In the genomic region with DNA sequence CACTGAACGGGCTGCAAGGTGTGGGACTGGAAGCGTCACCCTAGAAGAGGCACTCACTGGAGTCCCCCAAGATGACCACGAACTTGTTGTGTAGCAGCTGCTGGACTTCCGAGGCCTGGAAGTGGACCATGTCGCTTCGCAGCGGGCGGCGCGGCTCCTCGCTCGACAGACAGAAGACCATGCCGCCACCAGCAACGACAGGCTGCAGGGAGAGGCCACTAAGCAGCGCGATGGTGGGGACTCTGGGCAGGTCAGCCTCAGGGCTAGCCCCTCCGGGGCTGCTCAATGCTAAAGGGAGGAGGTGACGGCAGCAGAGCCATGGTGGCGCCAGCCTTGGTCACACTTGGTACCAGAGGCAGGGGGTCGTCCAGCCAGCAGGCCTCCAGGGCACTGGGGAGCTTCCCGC, we compare ENCODE assay signal across 8 cellular contexts.
DNase-seq lines count a peak whose midpoint lies in the region; ATAC-seq and TF ChIP-seq lines count a peak whose summit lies in the region.

No MANE protein-coding gene starts in this region.

- peaks cover 3% of the 10 kb centered on the region for H3K9me3 Mint-ChIP-seq in stimulated activated naive CD8-positive, alpha-beta T cell treated with anti-CD3 and anti-CD28 coated beads, Interleukin-15, Interleukin-2, amounts not matched to agents 100 ng/mL and 50 ng/mL, for 24 hours

- no peak for TF ChIP-seq CTCF in cardiac fibroblast (IDR thresholded peaks at IDR 0.05; ENCODE audit: low read depth, low read length)

- intact Hi-C loops in posterior cingulate gyrus (cut with DNase I) = loop anchor here (2.0 to 10.0 kb wide), 2 partner anchors 33 to 175 kb away; a partner anchor contains a TSS

- peak overlapping the region; percentile 88 for H3K4me3 Mint-ChIP-seq in stimulated activated naive CD8-positive, alpha-beta T cell treated with anti-CD3 and anti-CD28 coated beads, Interleukin-15, Interleukin-2, amounts not matched to agents 100 ng/mL and 50 ng/mL, for 24 hours

- H3K4me1 Mint-ChIP-seq in stimulated activated naive CD8-positive, alpha-beta T cell treated with anti-CD3 and anti-CD28 coated beads, Interleukin-15, Interleukin-2, amounts not matched to agents 100 ng/mL and 50 ng/mL, for 24 hours (ENCODE audit: low read depth) = peaks cover 37% of the 10 kb centered on the region

- H3K4me3 ChIP-seq in cardiac fibroblast (replicated peaks in 1 of 2; ENCODE audit: low read depth in 2 of 2, low read length in 2 of 2) (peak overlapping the region; percentile 88 to 92), mucosa of stomach (ENCODE audit: low read length) (peak overlapping the region; percentile 75)

- no peaks in the 10 kb centered on the region for H3K27me3 ChIP-seq in mucosa of stomach (ENCODE audit: control insufficient read depth, insufficient read depth, low read length)

- no peak for DNase-seq in stimulated activated naive CD8-positive, alpha-beta T cell treated with anti-CD3 and anti-CD28 coated beads, Interleukin-15, Interleukin-2, amounts not matched to agents 100 U/mL and 50 U/mL, for 24 hours
- DNase-seq in cardiac fibroblast (ENCODE audit: low read depth in 2 of 2) (no peak), amniotic stem cell (lab: John Stamatoyannopoulos, UW) (no peak), posterior cingulate gyrus (no peak)
- no peak for DNase-seq in stimulated activated CD4-positive, alpha-beta T cell treated with anti-CD3 and anti-CD28 coated beads, Interleukin-2, amount 100 ng/mL, for 48 hours

- H3K4me1 ChIP-seq in mucosa of stomach (ENCODE audit: control insufficient read depth, insufficient read depth, low read length) = peaks cover 17% of the 10 kb centered on the region

- no peak for ATAC-seq in stimulated activated naive CD8-positive, alpha-beta T cell treated with anti-CD3 and anti-CD28 coated beads, Interleukin-15, Interleukin-2, amounts not matched to agents 100 U/mL and 50 U/mL, for 24 hours
- ATAC-seq in HG02973 (IDR thresholded peaks at IDR 0.05; ENCODE audit: unreplicated experiment) = no peak

- peaks cover 31% of the 10 kb centered on the region for H3K36me3 Mint-ChIP-seq in stimulated activated naive CD8-positive, alpha-beta T cell treated with anti-CD3 and anti-CD28 coated beads, Interleukin-15, Interleukin-2, amounts not matched to agents 100 ng/mL and 50 ng/mL, for 24 hours (ENCODE audit: low read depth)

- peak overlapping the region; percentile 98 for H3K27ac Mint-ChIP-seq in stimulated activated naive CD8-positive, alpha-beta T cell treated with anti-CD3 and anti-CD28 coated beads, Interleukin-15, Interleukin-2, amounts not matched to agents 100 ng/mL and 50 ng/mL, for 24 hours

- no peaks in the 10 kb centered on the region for H3K9me3 ChIP-seq in mucosa of stomach (ENCODE audit: control insufficient read depth, low read length)

- no peaks in the 10 kb centered on the region for H3K36me3 ChIP-seq in mucosa of stomach (ENCODE audit: control insufficient read depth, insufficient read depth, low read length)

- peak overlapping the region; percentile 87 for H3K9ac ChIP-seq in mucosa of stomach (ENCODE audit: low read length)

- H3K27me3 Mint-ChIP-seq in stimulated activated naive CD8-positive, alpha-beta T cell treated with anti-CD3 and anti-CD28 coated beads, Interleukin-15, Interleukin-2, amounts not matched to agents 100 ng/mL and 50 ng/mL, for 24 hours = no peaks in the 10 kb centered on the region
